ENCODE assay signal across 8 cellular contexts in genomic region chr1:60970081-60970509, GRCh38.
DNase-seq lines count a peak whose midpoint lies in the region; ATAC-seq and FAIRE-seq lines count a peak whose summit lies in the region.

No MANE protein-coding gene starts in this region.

- no peaks in the 10 kb centered on the region for H3K36me3 Mint-ChIP-seq in activated CD4-positive, alpha-beta memory T cell treated with anti-CD3 and anti-CD28 coated beads, Interleukin-2, amount 10 ng/mL, durations not matched to agents 7 days and 5 days (ENCODE audit: low read depth)

- CTCF ChIA-PET in activated CD4-positive, alpha-beta memory T cell treated with anti-CD3 and anti-CD28 coated beads, Interleukin-2, amount 10 ng/mL, durations not matched to agents 7 days and 5 days (lab: Charles Lee): no interaction called here

- peak; percentile 26 for DNase-seq in H7
- peak; percentile 36 to 37 for DNase-seq in SHP77 (lab: John Stamatoyannopoulos, UW)
- peak; percentile 20 to 44 for DNase-seq in frontal cortex (ENCODE audit: low spot score in 2 of 2)
- DNase-seq in sciatic nerve (ENCODE audit: low spot score): no peak
- no peak for DNase-seq in activated CD4-positive, alpha-beta T cell treated with anti-CD3 and anti-CD28 coated beads for 4 hours
- no peak for DNase-seq in activated CD4-positive, alpha-beta memory T cell treated with anti-CD3 and anti-CD28 coated beads, Interleukin-2, amount 10 ng/mL, durations not matched to agents 7 days and 5 days
- DNase-seq in NCI-H524 (lab: John Stamatoyannopoulos, UW): no peak

- POLR2A ChIA-PET in activated CD4-positive, alpha-beta memory T cell treated with anti-CD3 and anti-CD28 coated beads, Interleukin-2, amount 10 ng/mL, durations not matched to agents 7 days and 5 days (lab: Charles Lee): no interaction called here

- no peaks in the 10 kb centered on the region for H3K27me3 ChIP-seq in H7 (ENCODE audit: control insufficient read depth, insufficient read depth, low read length)

- no peak for FAIRE-seq in frontal cortex (lab: Jason Lieb, UNC)

- H3K27ac Mint-ChIP-seq in activated CD4-positive, alpha-beta memory T cell treated with anti-CD3 and anti-CD28 coated beads, Interleukin-2, amount 10 ng/mL, durations not matched to agents 7 days and 5 days: no peak overlapping the region

- ATAC-seq in sciatic nerve (peak; percentile 77), HG02571 (IDR thresholded peaks at IDR 0.05; ENCODE audit: unreplicated experiment) (no peak)

- H3K4me1 Mint-ChIP-seq in activated CD4-positive, alpha-beta memory T cell treated with anti-CD3 and anti-CD28 coated beads, Interleukin-2, amount 10 ng/mL, durations not matched to agents 7 days and 5 days: no peaks in the 10 kb centered on the region

- peaks cover 21% of the 10 kb centered on the region for H3K27me3 Mint-ChIP-seq in activated CD4-positive, alpha-beta memory T cell treated with anti-CD3 and anti-CD28 coated beads, Interleukin-2, amount 10 ng/mL, durations not matched to agents 7 days and 5 days

- H3K4me3 ChIP-seq in H7 (ENCODE audit: insufficient read depth, low read depth, low read length): no peak overlapping the region

- intact Hi-C loops in sciatic nerve (cut with DNase I): loop anchor here (10.0 kb wide), 1 partner anchor 875 kb away; no protein-coding TSS in a partner anchor

- no peak overlapping the region for H3K4me3 Mint-ChIP-seq in activated CD4-positive, alpha-beta memory T cell treated with anti-CD3 and anti-CD28 coated beads, Interleukin-2, amount 10 ng/mL, durations not matched to agents 7 days and 5 days

- peaks cover 16% of the 10 kb centered on the region for H3K9me3 Mint-ChIP-seq in activated CD4-positive, alpha-beta memory T cell treated with anti-CD3 and anti-CD28 coated beads, Interleukin-2, amount 10 ng/mL, durations not matched to agents 7 days and 5 days

- no peaks in the 10 kb centered on the region for H3K36me3 ChIP-seq in H7 (replicated peaks; ENCODE audit: control insufficient read depth, insufficient read depth, low read length)

Comparison
In these comparisons a context has a peak if more than half of its experiments do, and no peak if none do; other contexts are left out.
1. DNase-seq: peak in H7 (single experiment), SHP77 (2 of 2) and frontal cortex (2 of 2); none in sciatic nerve (single experiment), activated CD4-positive, alpha-beta T cell treated with anti-CD3 and anti-CD28 coated beads for 4 hours (0 of 2), activated CD4-positive, alpha-beta memory T cell treated with anti-CD3 and anti-CD28 coated beads, Interleukin-2, amount 10 ng/mL, durations not matched to agents 7 days and 5 days (single experiment) and NCI-H524 (0 of 2).